In genomic region chr6:47252636-47253035, GRCh38 we compare ENCODE assay signal across 1 cellular context.
TF ChIP-seq lines count a peak whose summit lies in the region.

No MANE protein-coding gene starts in this region.

TF ChIP-seq in GM23338, 12 proteins besides CTCF, POLR2A, EP300 and RAD21 (continued from another document):
- no peak for TF ChIP-seq EZH2phosphoT487 (IDR thresholded peaks at IDR 0.05; ENCODE audit: unreplicated experiment)
- TF ChIP-seq EZH2 (IDR thresholded peaks at IDR 0.05; ENCODE audit: low read depth, unreplicated experiment), result no peak
